25 cellular contexts compared by ENCODE assay signal in genomic region chr12:50728841-50729240, GRCh38.
"Had no signal": no experiment of that assay in that cellular context is flagged by ENCODE, and none has a peak within 500 bp of the region (broad histone marks: within the 10 kb centered on the region; RNA-seq: fewer than 3 reads in every experiment).

No MANE protein-coding gene starts in this region.

- H3K9me3 Mint-ChIP-seq: activated CD4-positive, alpha-beta T cell treated with anti-CD3 and anti-CD28 coated beads, Interleukin-2, amount 10 ng/mL, durations not matched to agents 24 days and 14 days; activated T-helper 1 cell treated with anti-CD3 and anti-CD28 coated beads, Interleukin-12 subunit alpha, Interleukin-12 subunit beta, Interleukin-2, Interleukin-4 antibody, amounts not matched to agents 30 ng/mL and 10 ng/mL and 1 ng/mL, durations not matched to agents 14 hours and 24 hours and 36 hours; central memory CD8-positive, alpha-beta T cell; naive thymus-derived CD8-positive, alpha-beta T cell; T-helper 1 cell treated with Interleukin-12 subunit alpha and Interleukin-12 subunit beta and Interleukin-4 antibody, amounts not matched to agents 30 μg/mL and 1 μg/mL, for 36 hours had no signal

- H3K27ac Mint-ChIP-seq: activated CD4-positive, alpha-beta T cell treated with anti-CD3 and anti-CD28 coated beads, Interleukin-2, amount 10 ng/mL, durations not matched to agents 24 days and 14 days; activated T-helper 1 cell treated with anti-CD3 and anti-CD28 coated beads, Interleukin-12 subunit alpha, Interleukin-12 subunit beta, Interleukin-2, Interleukin-4 antibody, amounts not matched to agents 30 ng/mL and 10 ng/mL and 1 ng/mL, durations not matched to agents 14 hours and 24 hours and 36 hours; T-helper 1 cell treated with Interleukin-12 subunit alpha and Interleukin-12 subunit beta and Interleukin-4 antibody, amounts not matched to agents 30 μg/mL and 1 μg/mL, for 36 hours had no signal

- H3K27ac ChIP-seq: coronary artery, esophagus muscularis mucosa, foreskin keratinocyte, right atrium auricular region, suprapubic skin, tibial artery had no signal

- ATAC-seq: foreskin keratinocyte; heart right ventricle; naive thymus-derived CD8-positive, alpha-beta T cell had no signal

- H3K4me3 ChIP-seq: coronary artery, esophagus muscularis mucosa, heart right ventricle, right atrium auricular region, smooth muscle cell, suprapubic skin, tibial artery had no signal

- H3K4me3 Mint-ChIP-seq: activated CD4-positive, alpha-beta T cell treated with anti-CD3 and anti-CD28 coated beads, Interleukin-2, amount 10 ng/mL, durations not matched to agents 24 days and 14 days; activated T-helper 1 cell treated with anti-CD3 and anti-CD28 coated beads, Interleukin-12 subunit alpha, Interleukin-12 subunit beta, Interleukin-2, Interleukin-4 antibody, amounts not matched to agents 30 ng/mL and 10 ng/mL and 1 ng/mL, durations not matched to agents 14 hours and 24 hours and 36 hours; central memory CD8-positive, alpha-beta T cell; T-helper 1 cell treated with Interleukin-12 subunit alpha and Interleukin-12 subunit beta and Interleukin-4 antibody, amounts not matched to agents 30 μg/mL and 1 μg/mL, for 36 hours had no signal

- H3K9me3 ChIP-seq: esophagus muscularis mucosa, heart right ventricle, right atrium auricular region, suprapubic skin, tibial artery had no signal

- H3K4me1 Mint-ChIP-seq: activated CD4-positive, alpha-beta T cell treated with anti-CD3 and anti-CD28 coated beads, Interleukin-2, amount 10 ng/mL, durations not matched to agents 24 days and 14 days; central memory CD8-positive, alpha-beta T cell had no signal

- H3K27me3 Mint-ChIP-seq: activated CD4-positive, alpha-beta T cell treated with anti-CD3 and anti-CD28 coated beads, Interleukin-2, amount 10 ng/mL, durations not matched to agents 24 days and 14 days; central memory CD8-positive, alpha-beta T cell; naive thymus-derived CD8-positive, alpha-beta T cell had no signal

- H3K4me1 ChIP-seq: foreskin keratinocyte, suprapubic skin had no signal

- DNase-seq: activated CD4-positive, alpha-beta T cell treated with anti-CD3 and anti-CD28 coated beads, Interleukin-2, amount 10 ng/mL, durations not matched to agents 24 days and 14 days; activated CD4-positive, CD25-positive, alpha-beta regulatory T cell treated with anti-CD3 and anti-CD28 coated beads, Interleukin-2, amount 50 U/mL, for 72 hours; activated effector memory CD4-positive, alpha-beta T cell treated with anti-CD3 and anti-CD28 coated beads, Interleukin-2, amount 50 U/mL, for 16 hours; activated naive CD4-positive, alpha-beta T cell treated with anti-CD3 and anti-CD28 coated beads, Interleukin-2, amount 50 U/mL, for 16 hours; activated T-cell treated with anti-CD3 and anti-CD28 coated beads for 4 hours; amniotic stem cell; foreskin keratinocyte; heart right ventricle; midbrain; naive thymus-derived CD8-positive, alpha-beta T cell; stimulated activated CD4-positive, alpha-beta T cell treated with anti-CD3 and anti-CD28 coated beads, Interleukin-1b, Interleukin-23, amount 100 ng/mL, for 48 hours; stimulated activated CD4-positive, alpha-beta T cell treated with anti-CD3 and anti-CD28 coated beads, Interleukin-4, amount 100 ng/mL, for 4 hours; stimulated activated CD8-positive, alpha-beta memory T cell treated with anti-CD3 and anti-CD28 coated beads, Interleukin-4, amount 100 ng/mL, for 48 hours; stimulated activated naive CD4-positive, alpha-beta T cell; SW 1271; T-helper 9 cell; tibial artery had no signal

- H3K27me3 ChIP-seq: esophagus muscularis mucosa, foreskin keratinocyte, heart right ventricle, right atrium auricular region, suprapubic skin, tibial artery had no signal
